ENCODE assay signal across 8 cellular contexts in genomic region chr22:20507253-20508066, GRCh38. TPM values are rescaled to one million over a fixed set of nuclear protein-coding genes. Genes with fewer than 3 reads are reported as not detected.
A peak's percentile ranks its signal among the peaks of the same experiment; 100 is the strongest.
DNase-seq lines count a peak whose midpoint lies in the region; ATAC-seq and TF ChIP-seq lines count a peak whose summit lies in the region.

A gene with protein sequence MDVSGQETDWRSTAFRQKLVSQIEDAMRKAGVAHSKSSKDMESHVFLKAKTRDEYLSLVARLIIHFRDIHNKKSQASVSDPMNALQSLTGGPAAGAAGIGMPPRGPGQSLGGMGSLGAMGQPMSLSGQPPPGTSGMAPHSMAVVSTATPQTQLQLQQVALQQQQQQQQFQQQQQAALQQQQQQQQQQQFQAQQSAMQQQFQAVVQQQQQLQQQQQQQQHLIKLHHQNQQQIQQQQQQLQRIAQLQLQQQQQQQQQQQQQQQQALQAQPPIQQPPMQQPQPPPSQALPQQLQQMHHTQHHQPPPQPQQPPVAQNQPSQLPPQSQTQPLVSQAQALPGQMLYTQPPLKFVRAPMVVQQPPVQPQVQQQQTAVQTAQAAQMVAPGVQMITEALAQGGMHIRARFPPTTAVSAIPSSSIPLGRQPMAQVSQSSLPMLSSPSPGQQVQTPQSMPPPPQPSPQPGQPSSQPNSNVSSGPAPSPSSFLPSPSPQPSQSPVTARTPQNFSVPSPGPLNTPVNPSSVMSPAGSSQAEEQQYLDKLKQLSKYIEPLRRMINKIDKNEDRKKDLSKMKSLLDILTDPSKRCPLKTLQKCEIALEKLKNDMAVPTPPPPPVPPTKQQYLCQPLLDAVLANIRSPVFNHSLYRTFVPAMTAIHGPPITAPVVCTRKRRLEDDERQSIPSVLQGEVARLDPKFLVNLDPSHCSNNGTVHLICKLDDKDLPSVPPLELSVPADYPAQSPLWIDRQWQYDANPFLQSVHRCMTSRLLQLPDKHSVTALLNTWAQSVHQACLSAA (plus strand): TSS chr22:20507610. CDS start chr22:20507679, 69 bp downstream.

- H3K9me3 ChIP-seq in muscle layer of duodenum (ENCODE audit: control insufficient read depth in 1 of 2, low read length in 2 of 2) = no peaks in the 10 kb centered on the region

- peak; percentile 95 for DNase-seq in DMS 273 (lab: John Stamatoyannopoulos, UW; ENCODE audit: unreplicated experiment)
- DNase-seq in activated T-cell treated with anti-CD3 and anti-CD28 coated beads, Interleukin-2, amount 50 U/mL, for 24 hours = peak; percentile 91
- DNase-seq in stimulated activated CD8-positive, alpha-beta memory T cell treated with anti-CD3 and anti-CD28 coated beads, Interleukin-7, amount 100 ng/mL, for 4 hours (ENCODE audit: low read depth in 2 of 2) = peak; percentile 76 to 81

- peak within 1 kb of the TSS; percentile 92 to 96 (median 94) for H3K27ac Mint-ChIP-seq in IgD-negative memory B cell
- peak within 1 kb of the TSS; percentile 98 for H3K27ac Mint-ChIP-seq in activated T-cell treated with anti-CD3 and anti-CD28 coated beads, Interleukin-2, amount 50 U/mL, for 24 hours

- H3K27ac ChIP-seq in muscle layer of duodenum (ENCODE audit: low read length) = peak within 1 kb of the TSS; percentile 97

- no peaks in the 10 kb centered on the region for H3K36me3 Mint-ChIP-seq in IgD-negative memory B cell
- H3K36me3 Mint-ChIP-seq in activated T-cell treated with anti-CD3 and anti-CD28 coated beads, Interleukin-2, amount 50 U/mL, for 24 hours (ENCODE audit: low read depth) = peaks cover 45% of the 10 kb centered on the region

- no peaks in the 10 kb centered on the region for H3K9me3 Mint-ChIP-seq in IgD-negative memory B cell
- H3K9me3 Mint-ChIP-seq in activated T-cell treated with anti-CD3 and anti-CD28 coated beads, Interleukin-2, amount 50 U/mL, for 24 hours = no peaks in the 10 kb centered on the region

- ATAC-seq in GM21515 (IDR thresholded peaks at IDR 0.05; ENCODE audit: unreplicated experiment) (peak; percentile 72), esophagus mucosa (peak; percentile 76)

- peak within 1 kb of the TSS; percentile 87 to 97 for H3K4me3 ChIP-seq in muscle layer of duodenum (ENCODE audit: low read depth in 1 of 2, low read length in 2 of 2)

- no peaks in the 10 kb centered on the region for H3K27me3 ChIP-seq in muscle layer of duodenum (ENCODE audit: low read depth, low read length)

- peak within 1 kb of the TSS; percentile 92 to 98 (median 96) for H3K4me3 Mint-ChIP-seq in IgD-negative memory B cell
- H3K4me3 Mint-ChIP-seq in activated T-cell treated with anti-CD3 and anti-CD28 coated beads, Interleukin-2, amount 50 U/mL, for 24 hours = peak within 1 kb of the TSS; percentile 96

- peaks cover 18 to 23% of the 10 kb centered on the region in 2 donors for H3K4me1 ChIP-seq in muscle layer of duodenum (ENCODE audit: control insufficient read depth in 1 of 2, insufficient read depth in 2 of 2, low read length in 2 of 2)

- H3K27me3 Mint-ChIP-seq in IgD-negative memory B cell = no peaks in the 10 kb centered on the region
- no peaks in the 10 kb centered on the region for H3K27me3 Mint-ChIP-seq in activated T-cell treated with anti-CD3 and anti-CD28 coated beads, Interleukin-2, amount 50 U/mL, for 24 hours

- H3K4me1 Mint-ChIP-seq in IgD-negative memory B cell = peaks cover 30 to 43% (median 40%) of the 10 kb centered on the region in 3 donors
- H3K4me1 Mint-ChIP-seq in activated T-cell treated with anti-CD3 and anti-CD28 coated beads, Interleukin-2, amount 50 U/mL, for 24 hours (ENCODE audit: low read depth) = peaks cover 56% of the 10 kb centered on the region

- H3K36me3 ChIP-seq in muscle layer of duodenum (ENCODE audit: control insufficient read depth in 1 of 2, insufficient read depth in 2 of 2, low read length in 2 of 2) = peaks cover 3 to 15% of the 10 kb centered on the region in 2 donors

TF ChIP-seq in PFSK-1, 5 proteins besides CTCF, POLR2A, EP300 and RAD21:
- TF ChIP-seq POLR2AphosphoS5 (IDR thresholded peaks at IDR 0.05; ENCODE audit: low read depth, low read length) (peak; percentile 88), SIN3A (IDR thresholded peaks at IDR 0.05; ENCODE audit: borderline replicate concordance, insufficient read depth, low read length) (0 out of 2 replicates have a peak, but pooled peaks have one; percentile 26), FOXP2 (optimal IDR thresholded peaks at IDR 0.05; ENCODE audit: borderline replicate concordance, extremely low read depth, extremely low read length, insufficient read depth) (peak; percentile 69), TAF1 (IDR thresholded peaks at IDR 0.05; ENCODE audit: borderline replicate concordance, insufficient read depth, low read length) (peak; percentile 49; the same call in 1 of the 2 replicates)
- TF ChIP-seq, protein P1, sequence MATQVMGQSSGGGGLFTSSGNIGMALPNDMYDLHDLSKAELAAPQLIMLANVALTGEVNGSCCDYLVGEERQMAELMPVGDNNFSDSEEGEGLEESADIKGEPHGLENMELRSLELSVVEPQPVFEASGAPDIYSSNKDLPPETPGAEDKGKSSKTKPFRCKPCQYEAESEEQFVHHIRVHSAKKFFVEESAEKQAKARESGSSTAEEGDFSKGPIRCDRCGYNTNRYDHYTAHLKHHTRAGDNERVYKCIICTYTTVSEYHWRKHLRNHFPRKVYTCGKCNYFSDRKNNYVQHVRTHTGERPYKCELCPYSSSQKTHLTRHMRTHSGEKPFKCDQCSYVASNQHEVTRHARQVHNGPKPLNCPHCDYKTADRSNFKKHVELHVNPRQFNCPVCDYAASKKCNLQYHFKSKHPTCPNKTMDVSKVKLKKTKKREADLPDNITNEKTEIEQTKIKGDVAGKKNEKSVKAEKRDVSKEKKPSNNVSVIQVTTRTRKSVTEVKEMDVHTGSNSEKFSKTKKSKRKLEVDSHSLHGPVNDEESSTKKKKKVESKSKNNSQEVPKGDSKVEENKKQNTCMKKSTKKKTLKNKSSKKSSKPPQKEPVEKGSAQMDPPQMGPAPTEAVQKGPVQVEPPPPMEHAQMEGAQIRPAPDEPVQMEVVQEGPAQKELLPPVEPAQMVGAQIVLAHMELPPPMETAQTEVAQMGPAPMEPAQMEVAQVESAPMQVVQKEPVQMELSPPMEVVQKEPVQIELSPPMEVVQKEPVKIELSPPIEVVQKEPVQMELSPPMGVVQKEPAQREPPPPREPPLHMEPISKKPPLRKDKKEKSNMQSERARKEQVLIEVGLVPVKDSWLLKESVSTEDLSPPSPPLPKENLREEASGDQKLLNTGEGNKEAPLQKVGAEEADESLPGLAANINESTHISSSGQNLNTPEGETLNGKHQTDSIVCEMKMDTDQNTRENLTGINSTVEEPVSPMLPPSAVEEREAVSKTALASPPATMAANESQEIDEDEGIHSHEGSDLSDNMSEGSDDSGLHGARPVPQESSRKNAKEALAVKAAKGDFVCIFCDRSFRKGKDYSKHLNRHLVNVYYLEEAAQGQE (IDR thresholded peaks at IDR 0.05; ENCODE audit: insufficient read depth in 1 of 2, low read depth in 2 of 2, low read length in 2 of 2) = no peak

RNA-seq across cellular contexts. Expression of the gene that starts here (rescaled TPM):
- polyA plus RNA-seq in IgD-negative memory B cell = 50.2 TPM
- 85.7 TPM for polyA plus RNA-seq in PFSK-1 (2012; ENCODE audit: insufficient read length, low read depth)
- total RNA-seq in esophagus mucosa = 51.7 TPM

Comparison
In these comparisons a context has a peak if more than half of its experiments do, and no peak if none do; other contexts are left out.
1. Peak in every context shown above with its lines: DNase-seq, ATAC-seq, H3K4me3 ChIP-seq and H3K27ac ChIP-seq.